8 cellular contexts compared by ENCODE assay signal in genomic region chr5:139774980-139775654, GRCh38. TPM values are rescaled to one million over a fixed set of nuclear protein-coding genes. Genes with fewer than 3 reads are reported as not detected.
DNase-seq lines count a peak whose midpoint lies in the region; ATAC-seq, FAIRE-seq and TF ChIP-seq lines count a peak whose summit lies in the region.

No MANE protein-coding gene starts in this region.

- H3K4me1 Mint-ChIP-seq in central memory CD8-positive, alpha-beta T cell: peaks cover 12% of the 10 kb centered on the region

- H3K4me1 ChIP-seq in HEK293 (ENCODE audit: control insufficient read depth, insufficient read depth, low read length): no peaks in the 10 kb centered on the region
- peaks cover 19% of the 10 kb centered on the region for H3K4me1 ChIP-seq in HepG2 (ENCODE audit: insufficient read depth, low read length)

- H4K20me1 ChIP-seq in HepG2 (ENCODE audit: insufficient read depth, low read length): no peaks in the 10 kb centered on the region

- no TSS peak for BruUV-seq in HepG2 (replicated peaks; lab: Mats Ljungman, UMichigan)

- peak; percentile 89 for ATAC-seq in central memory CD8-positive, alpha-beta T cell (replicated peaks; ENCODE audit: extremely low read depth, poor library complexity, severe bottlenecking)
- ATAC-seq in HepG2: peak; percentile 95

- WGBS in HepG2 (ENCODE audit: low lambda C conversion rate): 32% methylated on average over 7 of the region's 32 CpGs

- H3K27me3 Mint-ChIP-seq in central memory CD8-positive, alpha-beta T cell: peaks cover 9% of the 10 kb centered on the region

- H3K9me3 ChIP-seq in HEK293 (ENCODE audit: control insufficient read depth, insufficient read depth, low read depth, low read length) (no peaks in the 10 kb centered on the region), HepG2 (ENCODE audit: low read length) (no peaks in the 10 kb centered on the region)

- no peak overlapping the region for H3K9ac ChIP-seq in HepG2 (ENCODE audit: insufficient read depth, low read depth, low read length)

- TF ChIP-seq CTCF in HEK293 (tag by site-specific recombination; IDR thresholded peaks at IDR 0.05) (peak; percentile 84), HepG2 (CRISPR knock-in tag; IDR thresholded peaks at IDR 0.05) (peak; percentile 86)

- no peaks in the 10 kb centered on the region for H3K79me2 ChIP-seq in HepG2 (ENCODE audit: insufficient read depth, low read length)

- CTCF ChIA-PET in HEK293 (lab: Yijun Ruan, JAX) (interaction anchor here (0.6 to 7.1 kb wide), 21 partner anchors 8 to 239 kb away, joined by 3 to 63 read pairs (median 3); no protein-coding TSS in a partner anchor), HepG2 (lab: Yijun Ruan, JAX; ENCODE audit: low intra/inter-chr PET ratio, low total read pairs) (no interaction called here)

- H3K36me3 ChIP-seq in HEK293 (ENCODE audit: control insufficient read depth in 2 of 2, insufficient read depth in 1 of 2, low read length in 2 of 2) (no peaks in the 10 kb centered on the region), HepG2 (replicated peaks in 1 of 2; ENCODE audit: control insufficient read depth in 1 of 2, insufficient read depth in 2 of 2, low read length in 2 of 2) (no peaks in the 10 kb centered on the region)

- peaks cover 0 to 17% of the 10 kb centered on the region in 2 experiments; a peak in 2 of 5 replicates for H3K27me3 ChIP-seq in HepG2 (ENCODE audit: control insufficient read depth in 1 of 2, insufficient read depth in 2 of 2, low read length in 2 of 2)

- peak overlapping the region; percentile 26 for H3K4me3 Mint-ChIP-seq in central memory CD8-positive, alpha-beta T cell

- no peak for TF ChIP-seq POLR2A in HepG2 (IDR thresholded peaks at IDR 0.05; ENCODE audit: insufficient read depth in 1 of 2, low read depth in 2 of 2, low read length in 2 of 2)

- H3K4me2 ChIP-seq in HepG2 (ENCODE audit: low read depth, low read length): peak overlapping the region; percentile 34

- H3K4me3 ChIP-seq in HEK293 (ENCODE audit: low read depth, low read length): no peak overlapping the region
- no peak overlapping the region; a peak in 1 of 6 replicates for H3K4me3 ChIP-seq in HepG2 (replicated peaks in 1 of 3; ENCODE audit: insufficient read depth in 1 of 3, low read depth in 2 of 3, low read length in 3 of 3)

- H3K27ac ChIP-seq in HEK293 (ENCODE audit: extremely low read depth, low read depth, low read length): no peak overlapping the region
- H3K27ac ChIP-seq in HepG2 (ENCODE audit: extremely low read length, insufficient read depth, low read length): no peak overlapping the region

- H3K9me3 Mint-ChIP-seq in central memory CD8-positive, alpha-beta T cell: no peaks in the 10 kb centered on the region

- no peaks in the 10 kb centered on the region for H3K36me3 Mint-ChIP-seq in central memory CD8-positive, alpha-beta T cell (ENCODE audit: insufficient read depth)

- POLR2A ChIA-PET in HEK293 (lab: Yijun Ruan, JAX): interaction anchor here (1.1 to 1.7 kb wide), 2 partner anchors 12 to 482 kb away, joined by 3 to 5 read pairs; partner anchors contain the start of gene MATR3
- POLR2A ChIA-PET in HepG2 (lab: Yijun Ruan, JAX): interaction anchor here (0.7 to 1.1 kb wide), 2 partner anchors 74 to 272 kb away, joined by 3 read pairs; no protein-coding TSS in a partner anchor

- in situ Hi-C loops in G401 (cut with HindIII; ENCODE audit: low sequenced_read_pairs) (loop anchor here (5.0 kb wide), 1 partner anchor 62 kb away; no protein-coding TSS in a partner anchor), HepG2 (cut with HindIII; ENCODE audit: extremely low pct_ligation_motif_present, low pct_unique_long_range_greater_than_20kb) (no loop called here)

- H3K27ac Mint-ChIP-seq in central memory CD8-positive, alpha-beta T cell (ENCODE audit: low read depth): no peak overlapping the region

- intact Hi-C loops in HepG2 (cut with micrococcal nuclease; ENCODE audit: unreplicated experiment): no loop called here

- TF ChIP-seq EP300 in HepG2 (IDR thresholded peaks at IDR 0.05; ENCODE audit: low read depth in 2 of 2, low read length in 2 of 2) (no peak), HepG2 (CRISPR knock-in tag; IDR thresholded peaks at IDR 0.05; ENCODE audit: borderline replicate concordance) (no peak)

- DNase-seq in G401 (ENCODE audit: low spot score): peak; percentile 74
- peak; percentile 24 for DNase-seq in NCI-H1694 (lab: John Stamatoyannopoulos, UW)
- DNase-seq in activated CD4-positive, CD25-positive, alpha-beta regulatory T cell treated with anti-CD3 and anti-CD28 coated beads, Interleukin-2, amount 50 U/mL, for 72 hours: peak; percentile 88
- peak; percentile 71 to 83 for DNase-seq in central memory CD8-positive, alpha-beta T cell (ENCODE audit: low spot score in 2 of 2)
- peak; percentile 49 for DNase-seq in HepG2 (ENCODE audit: low spot score)
- peak; percentile 62 for DNase-seq in stimulated activated CD8-positive, alpha-beta memory T cell treated with anti-CD3 and anti-CD28 coated beads, Interleukin-12 subunit alpha, Interleukin-12 subunit beta, amount 100 ng/mL, for 1 hour (ENCODE audit: low read depth)
- no peak for DNase-seq in NCI-H446 treated with DMSO at 0.1 percent for 48 hours (lab: John Stamatoyannopoulos, UW)

- peak; percentile 30 for FAIRE-seq in HepG2 (lab: Jason Lieb, UNC)

- H2AFZ ChIP-seq in HepG2 (ENCODE audit: low read length): no peak overlapping the region

- TF ChIP-seq RAD21 in HepG2 (CRISPR knock-in tag; IDR thresholded peaks at IDR 0.05): 0 out of 2 replicates have a peak, but pooled peaks have one; percentile 25

TF ChIP-seq in HEK293, 187 proteins besides CTCF, POLR2A, EP300 and RAD21 (continues in another document):
- TF ChIP-seq FEZF1 (tag by site-specific recombination; IDR thresholded peaks at IDR 0.05): no peak
- 0 out of 2 replicates have a peak, but pooled peaks have one; percentile 18 for TF ChIP-seq ZNF580 (tag by site-specific recombination; IDR thresholded peaks at IDR 0.05)
- peak; percentile 44 for TF ChIP-seq ZBTB26 (tag by site-specific recombination; optimal IDR thresholded peaks at IDR 0.05)
- TF ChIP-seq ZNF654 (tag by site-specific recombination; IDR thresholded peaks at IDR 0.05; ENCODE audit: low read depth): peak; percentile 12; the same call in 1 of the 2 replicates

TF ChIP-seq in HepG2, 621 proteins besides CTCF, POLR2A, EP300 and RAD21 (continues in another document):
- TF ChIP-seq ZNF710 (CRISPR knock-in tag; IDR thresholded peaks at IDR 0.05; ENCODE audit: borderline replicate concordance) (0 out of 2 replicates have a peak, but pooled peaks have one; percentile 29), MXD1 (CRISPR knock-in tag; IDR thresholded peaks at IDR 0.05) (0 out of 2 replicates have a peak, but pooled peaks have one; percentile 12)

RNA-seq across cellular contexts. Expression of gene PSD2, which starts 20.5 kb away (rescaled TPM):
- 0.31 and 2.0 TPM in 2 replicates for total RNA-seq in G401 (2014; rRNA removed; shearing (Covaris generic))
- total RNA-seq in HepG2 (2016; rRNA removed; fragmentation: Illumina TruSeq; extraction: Trizol): not detected in 2 replicates
- total RNA-seq in HepG2 (2016; cell fraction: cytosol; rRNA removed; fragmentation: Illumina TruSeq; extraction: Trizol; ENCODE audit: low read depth): not detected in 2 replicates
- total RNA-seq in HepG2 (2016; cell fraction: insoluble cytoplasmic fraction; rRNA removed; fragmentation: Illumina TruSeq; extraction: Trizol): not detected in 2 replicates
- not detected in 2 replicates for total RNA-seq in HepG2 (2016; cell fraction: membrane; rRNA removed; fragmentation: Illumina TruSeq; extraction: Trizol)
- 0.09 TPM in 1 of 2 replicates, not detected in the other for total RNA-seq in HepG2 (2016; cell fraction: nucleus; rRNA removed; fragmentation: Illumina TruSeq; extraction: Trizol)
- 0.07 and 0.13 TPM in 2 replicates for polyA plus RNA-seq in HepG2 (2011; rRNA removed)
- 0.04 and 0.06 TPM in 2 replicates for polyA plus RNA-seq in HepG2 (2011; cell fraction: cytosol; rRNA removed)
- 0.16 and 0.32 TPM in 2 replicates for polyA plus RNA-seq in HepG2 (2011; cell fraction: nucleus; rRNA removed)
- polyA plus RNA-seq in HepG2 (2012): 0.07 and 0.13 TPM in 2 replicates
- polyA plus RNA-seq in HepG2 (2016; cell fraction: cytosol; fragmentation: Illumina TruSeq; extraction: Trizol; ENCODE audit: low read depth): not detected in 2 replicates
- not detected in 2 replicates for polyA plus RNA-seq in HepG2 (2016; cell fraction: insoluble cytoplasmic fraction; fragmentation: Illumina TruSeq; extraction: Trizol; ENCODE audit: low read depth)
- not detected in 2 replicates for polyA plus RNA-seq in HepG2 (2016; cell fraction: membrane; fragmentation: Illumina TruSeq; extraction: Trizol; ENCODE audit: low read depth)
- 0.10 TPM in 1 of 2 replicates, not detected in the other for polyA plus RNA-seq in HepG2 (2016; cell fraction: nucleus; fragmentation: Illumina TruSeq; extraction: Trizol; ENCODE audit: insufficient read depth, low read depth)
- 0.10 TPM in 1 of 2 replicates, not detected in the other for polyA minus RNA-seq in HepG2 (2011; rRNA and poly(A)+ RNA removed; ENCODE audit: low replicate concordance)
- polyA minus RNA-seq in HepG2 (2011; cell fraction: cytosol; rRNA and poly(A)+ RNA removed): not detected in 2 replicates
- polyA minus RNA-seq in HepG2 (2011; cell fraction: nucleus; rRNA and poly(A)+ RNA removed): 0.12 TPM in 1 of 2 replicates, not detected in the other
